Comparison of ENCODE assay signal across 6 cellular contexts in genomic region chr4:663438-664428, GRCh38. TPM values are rescaled to one million over a fixed set of nuclear protein-coding genes. Genes with fewer than 3 reads are reported as not detected.
A peak's percentile ranks its signal among the peaks of the same experiment; 100 is the strongest.
DNase-seq lines count a peak whose midpoint lies in the region; ATAC-seq and TF ChIP-seq lines count a peak whose summit lies in the region.

No MANE protein-coding gene starts in this region.

- H3K27ac ChIP-seq in transverse colon = peak overlapping the region; percentile 12 to 44 (median 32)

- H3K4me1 ChIP-seq in mononuclear cell (ENCODE audit: insufficient read depth, low read length) (peaks cover 12% of the 10 kb centered on the region), transverse colon (peaks cover 0 to 10% (median 6%) of the 10 kb centered on the region in 4 donors)

- peak overlapping the region; percentile 85 for H3K4me3 Mint-ChIP-seq in activated naive CD8-positive, alpha-beta T cell treated with anti-CD3 and anti-CD28 coated beads for 36 hours

- H3K9me3 Mint-ChIP-seq in activated naive CD8-positive, alpha-beta T cell treated with anti-CD3 and anti-CD28 coated beads for 36 hours = no peaks in the 10 kb centered on the region

- no peaks in the 10 kb centered on the region for H3K36me3 ChIP-seq in transverse colon

- H3K4me3 ChIP-seq in mononuclear cell (ENCODE audit: low read length) = peak overlapping the region; percentile 61
- peak overlapping the region; percentile 34 to 55 (median 47) for H3K4me3 ChIP-seq in transverse colon

- peaks cover 11% of the 10 kb centered on the region for H3K36me3 Mint-ChIP-seq in activated naive CD8-positive, alpha-beta T cell treated with anti-CD3 and anti-CD28 coated beads for 36 hours

- TF ChIP-seq CTCF in transverse colon (IDR thresholded peaks at IDR 0.05) = no peak

- H3K9me3 ChIP-seq in mononuclear cell (ENCODE audit: low read depth, low read length) (no peaks in the 10 kb centered on the region), transverse colon (no peaks in the 10 kb centered on the region)

- DNase-seq in NCI-H1930 (lab: John Stamatoyannopoulos, UW) (peak; percentile 43 to 65), transverse colon (peak; percentile 71), mesenteric fat pad (ENCODE audit: low spot score) (no peak)
- DNase-seq in activated naive CD8-positive, alpha-beta T cell treated with anti-CD3 and anti-CD28 coated beads for 36 hours = peak; percentile 87

- intact Hi-C loops in transverse colon (cut with DNase I; ENCODE audit: low total_unique reads) = no loop called here

- peak overlapping the region; percentile 90 for H3K27ac Mint-ChIP-seq in activated naive CD8-positive, alpha-beta T cell treated with anti-CD3 and anti-CD28 coated beads for 36 hours

- H3K27me3 Mint-ChIP-seq in activated naive CD8-positive, alpha-beta T cell treated with anti-CD3 and anti-CD28 coated beads for 36 hours = no peaks in the 10 kb centered on the region

- no peak for TF ChIP-seq EP300 in transverse colon (IDR thresholded peaks at IDR 0.05; ENCODE audit: low read depth)

- H3K4me1 Mint-ChIP-seq in activated naive CD8-positive, alpha-beta T cell treated with anti-CD3 and anti-CD28 coated beads for 36 hours = peaks cover 7% of the 10 kb centered on the region

- WGBS in transverse colon (ENCODE audit: low coverage in 1 of 2), 2 donors = 6% methylated on average over 53 of the region's 80 CpGs; no CpG with 5 or more reads in 1 of the 2 donors

- H3K27me3 ChIP-seq in mononuclear cell (ENCODE audit: insufficient read depth, low read length) (no peaks in the 10 kb centered on the region), transverse colon (peaks cover 6% of the 10 kb centered on the region)

- peak; percentile 64 for ATAC-seq in GM19351 (IDR thresholded peaks at IDR 0.05; ENCODE audit: unreplicated experiment)

- in situ Hi-C loops in transverse colon (cut with MboI; ENCODE audit: low pct_ligation_motif_present in 1 of 4, low pct_unique_long_range_greater_than_20kb in 1 of 4, low sequenced_read_pairs in 3 of 4) = no loop called here

- no peak for TF ChIP-seq POLR2A in transverse colon (IDR thresholded peaks at IDR 0.05)

RNA-seq across cellular contexts. Expression of gene ATP5ME, which starts 10.3 kb away (rescaled TPM):
- total RNA-seq in activated naive CD8-positive, alpha-beta T cell treated with anti-CD3 and anti-CD28 coated beads for 36 hours = 100 to 1,000 TPM; 284 to 287 TPM
- 39.3 TPM for total RNA-seq in mononuclear cell
- 100 to 1,000 TPM in 2 of 4 donors, 10 to 100 TPM in 1, not detected in 1; 52.0 to 152 (median 148) TPM for total RNA-seq in transverse colon
- 210 TPM for total RNA-seq in mesenteric fat pad

RNA-seq across cellular contexts. Expression of gene MYL5, which starts 10.6 kb away (rescaled TPM):
- 10 to 100 TPM; 22.7 to 22.9 TPM for total RNA-seq in activated naive CD8-positive, alpha-beta T cell treated with anti-CD3 and anti-CD28 coated beads for 36 hours
- total RNA-seq in mononuclear cell (9.3 TPM), transverse colon (100 to 1,000 TPM in 1 of 4 donors, 10 to 100 TPM in 3; 20.3 to 199 (median 33.4) TPM), mesenteric fat pad (16.5 TPM)

RNA-seq across cellular contexts. Expression of gene SLC49A3, which starts 25.2 kb away (rescaled TPM):
- under 1 TPM; 0.38 to 0.43 TPM for total RNA-seq in activated naive CD8-positive, alpha-beta T cell treated with anti-CD3 and anti-CD28 coated beads for 36 hours
- 2.9 TPM for total RNA-seq in mononuclear cell
- 10 to 100 TPM in 2 of 4 donors, 1 to 10 TPM in 2; 1.2 to 17.6 (median 9.2) TPM for total RNA-seq in transverse colon
- total RNA-seq in mesenteric fat pad = 19.0 TPM

RNA-seq across cellular contexts. Expression of gene PDE6B, which starts 38.4 kb away (rescaled TPM):
- 10 to 100 TPM; 12.6 to 13.9 TPM for total RNA-seq in activated naive CD8-positive, alpha-beta T cell treated with anti-CD3 and anti-CD28 coated beads for 36 hours
- total RNA-seq in mononuclear cell = 10.4 TPM
- total RNA-seq in transverse colon = 1 to 10 TPM in 1 of 4 donors, under 1 TPM in 2, not detected in 1; 0.60 to 2.5 (median 0.95) TPM
- 2.9 TPM for total RNA-seq in mesenteric fat pad

RNA-seq across cellular contexts. Expression of gene PCGF3, which starts 41.9 kb away (rescaled TPM):
- total RNA-seq in activated naive CD8-positive, alpha-beta T cell treated with anti-CD3 and anti-CD28 coated beads for 36 hours = 10 to 100 TPM; 19.7 to 21.2 TPM
- 49.7 TPM for total RNA-seq in mononuclear cell
- total RNA-seq in transverse colon = 100 to 1,000 TPM in 2 of 4 donors, 10 to 100 TPM in 2; 56.5 to 256 (median 97.2) TPM
- total RNA-seq in mesenteric fat pad = 34.7 TPM
